ENCODE assay signal across 1 cellular context in the genomic region with DNA sequence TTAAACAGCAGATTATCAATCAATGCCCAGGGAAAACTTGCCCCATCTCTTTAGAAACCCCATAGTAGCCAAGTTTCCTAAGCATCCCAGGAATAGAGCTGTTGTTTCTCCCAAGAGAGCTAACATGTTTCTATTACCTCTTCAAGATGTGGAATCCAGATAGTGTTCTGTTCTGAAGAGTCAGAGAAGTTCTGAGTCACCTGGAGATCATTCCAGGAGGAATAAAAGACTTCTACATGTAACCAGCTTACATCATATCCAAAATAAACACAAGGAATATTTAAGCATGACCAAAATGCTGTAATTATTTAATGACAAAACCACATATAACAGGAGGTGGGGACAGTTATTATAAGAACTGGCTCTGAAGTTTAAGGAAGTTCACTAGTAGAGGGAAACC.
TF ChIP-seq lines count a peak whose summit lies in the region.

No MANE protein-coding gene starts in this region.

TF ChIP-seq in GM12878, 131 proteins besides CTCF, POLR2A, EP300 and RAD21:
- TF ChIP-seq CEBPZ (IDR thresholded peaks at IDR 0.05; ENCODE audit: low read depth, low read length) (no peak), CEBPB (IDR thresholded peaks at IDR 0.05; ENCODE audit: borderline replicate concordance in 1 of 2, low read depth in 2 of 2, low read length in 2 of 2) (no peak), TCF12 (IDR thresholded peaks at IDR 0.05; ENCODE audit: low read depth, low read length) (no peak), TAF1 (IDR thresholded peaks at IDR 0.05; ENCODE audit: borderline replicate concordance, low read depth, low read length) (no peak), ZNF384 (IDR thresholded peaks at IDR 0.05; ENCODE audit: borderline replicate concordance, low read depth, low read length) (no peak)
- TF ChIP-seq, protein P1, sequence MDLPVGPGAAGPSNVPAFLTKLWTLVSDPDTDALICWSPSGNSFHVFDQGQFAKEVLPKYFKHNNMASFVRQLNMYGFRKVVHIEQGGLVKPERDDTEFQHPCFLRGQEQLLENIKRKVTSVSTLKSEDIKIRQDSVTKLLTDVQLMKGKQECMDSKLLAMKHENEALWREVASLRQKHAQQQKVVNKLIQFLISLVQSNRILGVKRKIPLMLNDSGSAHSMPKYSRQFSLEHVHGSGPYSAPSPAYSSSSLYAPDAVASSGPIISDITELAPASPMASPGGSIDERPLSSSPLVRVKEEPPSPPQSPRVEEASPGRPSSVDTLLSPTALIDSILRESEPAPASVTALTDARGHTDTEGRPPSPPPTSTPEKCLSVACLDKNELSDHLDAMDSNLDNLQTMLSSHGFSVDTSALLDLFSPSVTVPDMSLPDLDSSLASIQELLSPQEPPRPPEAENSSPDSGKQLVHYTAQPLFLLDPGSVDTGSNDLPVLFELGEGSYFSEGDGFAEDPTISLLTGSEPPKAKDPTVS (IDR thresholded peaks at IDR 0.05; ENCODE audit: low read depth, low read length) = no peak
TF ChIP-seq in GM12878: peak in this region for 0.
